In genomic region chr21:38958940-38959685, GRCh38 we compare ENCODE assay signal across 9 cellular contexts.
A peak's percentile ranks its signal among the peaks of the same experiment; 100 is the strongest.
DNase-seq lines count a peak whose midpoint lies in the region; ATAC-seq, FAIRE-seq and TF ChIP-seq lines count a peak whose summit lies in the region.
"Had no signal": no experiment of that assay in that cellular context is flagged by ENCODE, and none has a peak within 500 bp of the region (broad histone marks: within the 10 kb centered on the region; RNA-seq: fewer than 3 reads in every experiment).

No MANE protein-coding gene starts in this region.

- peak overlapping the region; percentile 0 to 84 (median 71) for H3K27ac ChIP-seq in Peyer's patch
- peak overlapping the region; percentile 19 for H3K27ac ChIP-seq in psoas muscle

- intact Hi-C loops in psoas muscle (cut with DNase I) = no loop called here

- ATAC-seq in esophagus mucosa (peak; percentile 6), psoas muscle (peak; percentile 27 to 68 (median 59)), GM21529 (IDR thresholded peaks at IDR 0.05; ENCODE audit: unreplicated experiment) (no peak)

- no peak for FAIRE-seq in D721Med (lab: Jason Lieb, UNC)
- FAIRE-seq: H1 had no signal

- no peaks in the 10 kb centered on the region for H3K36me3 ChIP-seq in Peyer's patch
- H3K36me3 ChIP-seq in psoas muscle (ENCODE audit: insufficient read depth in 1 of 2, low read depth in 1 of 2) = no peaks in the 10 kb centered on the region

- H3K27me3 ChIP-seq in Peyer's patch (no peaks in the 10 kb centered on the region), psoas muscle (ENCODE audit: insufficient read depth in 3 of 3, low read length in 2 of 3) (no peaks in the 10 kb centered on the region)

- 88 to 90% (median 90%) methylated on average over 4 of the region's 4 CpGs for WGBS in psoas muscle, 3 donors

- DNase-seq in ELR (ENCODE audit: low read depth) (peak; percentile 52), Peyer's patch (peak in 2 of 3 donors; percentile 45 to 59), psoas muscle (peak in 1 of 2 donors; percentile 24), NCI-H146 treated with DMSO at 0.1 percent for 48 hours (lab: John Stamatoyannopoulos, UW; ENCODE audit: unreplicated experiment) (no peak), NCI-H2171 (lab: John Stamatoyannopoulos, UW) (no peak), D721Med (ENCODE audit: insufficient read length, low spot score) (no peak)

- TF ChIP-seq CTCF in Peyer's patch (IDR thresholded peaks at IDR 0.05) = no peak
- no peak for TF ChIP-seq CTCF in psoas muscle (IDR thresholded peaks at IDR 0.05)
- TF ChIP-seq CTCF in D721Med (IDR thresholded peaks at IDR 0.05; ENCODE audit: insufficient read depth, missing control alignments) = no peak

- no peak for TF ChIP-seq POLR2A in Peyer's patch (IDR thresholded peaks at IDR 0.05)

- H3K9me3 ChIP-seq in Peyer's patch (no peaks in the 10 kb centered on the region), psoas muscle (no peaks in the 10 kb centered on the region)

- no peak overlapping the region for H3K4me3 ChIP-seq in Peyer's patch
- H3K4me3 ChIP-seq in psoas muscle = no peak overlapping the region

- peaks cover 0 to 48% (median 2%) of the 10 kb centered on the region in 4 donors for H3K4me1 ChIP-seq in Peyer's patch
- H3K4me1 ChIP-seq in psoas muscle = no peaks in the 10 kb centered on the region

Comparison
In these comparisons a context has a peak if more than half of its experiments do, and no peak if none do; other contexts are left out.
1. DNase-seq: peak in ELR (single experiment) and Peyer's patch (2 of 3); none in NCI-H146 treated with DMSO at 0.1 percent for 48 hours (single experiment), NCI-H2171 (single experiment) and D721Med (single experiment).